8 cellular contexts compared by ENCODE assay signal in genomic region chr1:101291562-101292035, GRCh38. TPM values are rescaled to one million over a fixed set of nuclear protein-coding genes. Genes with fewer than 3 reads are reported as not detected.
A peak's percentile ranks its signal among the peaks of the same experiment; 100 is the strongest.
DNase-seq lines count a peak whose midpoint lies in the region; ATAC-seq and TF ChIP-seq lines count a peak whose summit lies in the region.

No MANE protein-coding gene starts in this region.

- CTCF ChIA-PET in CD8-positive, alpha-beta memory T cell (lab: Charles Lee): interaction anchor here (2.1 to 13.4 kb wide), 5 partner anchors 18 to 368 kb away, joined by 5 to 214 read pairs (median 48); partner anchors contain the start of gene S1PR1
- CTCF ChIA-PET in OCI-LY7 (lab: Charles Lee; ENCODE audit: unreplicated experiment): no interaction called here

- peak in 2 of 5 donors; percentile 34 to 49 for DNase-seq in CD8-positive, alpha-beta memory T cell
- no peak for DNase-seq in OCI-LY7 (ENCODE audit: low spot score)
- peak; percentile 85 for DNase-seq in astrocyte of the spinal cord (ENCODE audit: low read depth, low spot score)
- DNase-seq in natural killer cell treated with Interleukin-12 subunit alpha and Interleukin-12 subunit beta and Interleukin-15 and Interleukin-18, amount 100 ng/mL, for 72 hours (ENCODE audit: low spot score): peak; percentile 71

- no peak overlapping the region for H3K27ac ChIP-seq in CD8-positive, alpha-beta memory T cell (ENCODE audit: low read depth, low read length)
- no peak overlapping the region for H3K27ac ChIP-seq in OCI-LY7 (ENCODE audit: low read depth, low read length, poor library complexity, severe bottlenecking)

- peaks cover 0 to 3% (median 0%) of the 10 kb centered on the region in 3 donors for H3K36me3 Mint-ChIP-seq in CD8-positive, alpha-beta memory T cell
- H3K36me3 Mint-ChIP-seq in natural killer cell treated with Interleukin-12 subunit alpha and Interleukin-12 subunit beta and Interleukin-15 and Interleukin-18, amount 100 ng/mL, for 72 hours: no peaks in the 10 kb centered on the region

- H3K9me3 ChIP-seq in CD8-positive, alpha-beta memory T cell (ENCODE audit: low read length): no peaks in the 10 kb centered on the region
- H3K9me3 ChIP-seq in OCI-LY7 (ENCODE audit: low read length): no peaks in the 10 kb centered on the region

- H3K27me3 Mint-ChIP-seq in CD8-positive, alpha-beta memory T cell: no peaks in the 10 kb centered on the region
- no peaks in the 10 kb centered on the region for H3K27me3 Mint-ChIP-seq in natural killer cell treated with Interleukin-12 subunit alpha and Interleukin-12 subunit beta and Interleukin-15 and Interleukin-18, amount 100 ng/mL, for 72 hours

- H3K4me3 Mint-ChIP-seq in CD8-positive, alpha-beta memory T cell: peak overlapping the region in 6 of 7 donors; percentile 1 to 57 (median 28)
- peak overlapping the region; percentile 77 for H3K4me3 Mint-ChIP-seq in natural killer cell treated with Interleukin-12 subunit alpha and Interleukin-12 subunit beta and Interleukin-15 and Interleukin-18, amount 100 ng/mL, for 72 hours

- H3K4me1 Mint-ChIP-seq in CD8-positive, alpha-beta memory T cell: peaks cover 49 to 76% (median 70%) of the 10 kb centered on the region in 3 donors
- peaks cover 57 to 62% of the 10 kb centered on the region in 2 donors for H3K4me1 Mint-ChIP-seq in natural killer cell treated with Interleukin-12 subunit alpha and Interleukin-12 subunit beta and Interleukin-15 and Interleukin-18, amount 100 ng/mL, for 72 hours (ENCODE audit: low read depth in 2 of 2)

- no TSS peak for BruUV-seq in OCI-LY7 (replicated peaks; lab: Mats Ljungman, UMichigan)

- POLR2A ChIA-PET in CD8-positive, alpha-beta memory T cell (lab: Charles Lee): no interaction called here
- POLR2A ChIA-PET in OCI-LY7 (lab: Charles Lee): interaction anchor here (0.7 to 1.0 kb wide), 3 partner anchors 11 to 372 kb away, joined by 3 to 4 read pairs (median 3); no protein-coding TSS in a partner anchor

- H3K27ac Mint-ChIP-seq in CD8-positive, alpha-beta memory T cell: peak overlapping the region; percentile 39 to 98 (median 82)
- peak overlapping the region; percentile 66 to 89 for H3K27ac Mint-ChIP-seq in natural killer cell treated with Interleukin-12 subunit alpha and Interleukin-12 subunit beta and Interleukin-15 and Interleukin-18, amount 100 ng/mL, for 72 hours

- TF ChIP-seq CTCF in OCI-LY7 (conservative IDR thresholded peaks at IDR 0.05; ENCODE audit: low read length) (no peak), astrocyte of the spinal cord (IDR thresholded peaks at IDR 0.05; ENCODE audit: low read depth, low read length) (no peak)

- peak; percentile 29 for ATAC-seq in GM21717 (IDR thresholded peaks at IDR 0.05; ENCODE audit: unreplicated experiment)
- peak; percentile 59 to 62 for ATAC-seq in natural killer cell treated with Interleukin-12 subunit alpha and Interleukin-12 subunit beta and Interleukin-15 and Interleukin-18, amount 100 ng/mL, for 72 hours
- ATAC-seq in GM18520 (IDR thresholded peaks at IDR 0.05; ENCODE audit: unreplicated experiment): no peak
- no peak for ATAC-seq in HG03025 (IDR thresholded peaks at IDR 0.05; ENCODE audit: low FRiP score, unreplicated experiment)
- ATAC-seq in GM18858 (IDR thresholded peaks at IDR 0.05; ENCODE audit: unreplicated experiment): no peak

- H3K79me2 ChIP-seq in OCI-LY7 (ENCODE audit: insufficient read depth, low read depth, low read length): no peaks in the 10 kb centered on the region

- H4K20me1 ChIP-seq in OCI-LY7 (ENCODE audit: insufficient read depth, low read length): no peaks in the 10 kb centered on the region

- H3K9me3 Mint-ChIP-seq in CD8-positive, alpha-beta memory T cell: no peaks in the 10 kb centered on the region
- no peaks in the 10 kb centered on the region for H3K9me3 Mint-ChIP-seq in natural killer cell treated with Interleukin-12 subunit alpha and Interleukin-12 subunit beta and Interleukin-15 and Interleukin-18, amount 100 ng/mL, for 72 hours

- no peak overlapping the region; the same call in 1 of the 2 replicates for H3K4me2 ChIP-seq in OCI-LY7 (ENCODE audit: low read length)

- H3K36me3 ChIP-seq in CD8-positive, alpha-beta memory T cell (ENCODE audit: insufficient read depth, low read length): no peaks in the 10 kb centered on the region
- H3K36me3 ChIP-seq in OCI-LY7 (ENCODE audit: insufficient read depth, low read length): no peaks in the 10 kb centered on the region

- H2AFZ ChIP-seq in OCI-LY7 (ENCODE audit: low read length): peak overlapping the region; percentile 70

- H3K27me3 ChIP-seq in CD8-positive, alpha-beta memory T cell (ENCODE audit: insufficient read depth, low read length, poor library complexity, severe bottlenecking): no peaks in the 10 kb centered on the region

- intact Hi-C loops in OCI-LY7 (cut with micrococcal nuclease; ENCODE audit: unreplicated experiment): no loop called here

- H3K4me3 ChIP-seq in CD8-positive, alpha-beta memory T cell (ENCODE audit: low read length): no peak overlapping the region
- H3K4me3 ChIP-seq in OCI-LY7 (ENCODE audit: low read depth, low read length, poor library complexity, severe bottlenecking) (no peak overlapping the region), astrocyte of the spinal cord (ENCODE audit: low read depth, low read length) (no peak overlapping the region)

- H3K9me2 ChIP-seq in OCI-LY7 (ENCODE audit: insufficient read depth, low read length): no peaks in the 10 kb centered on the region

- peaks cover 49% of the 10 kb centered on the region for H3K4me1 ChIP-seq in CD8-positive, alpha-beta memory T cell (ENCODE audit: insufficient read depth, low read length)
- peaks cover 17% of the 10 kb centered on the region for H3K4me1 ChIP-seq in OCI-LY7 (ENCODE audit: insufficient read depth, low read length, poor library complexity, severe bottlenecking)

- in situ Hi-C loops in astrocyte of the spinal cord (cut with HindIII; ENCODE audit: low sequenced_read_pairs): no loop called here

RNA-seq across cellular contexts. Expression of gene S1PR1, which starts 54.8 kb away (rescaled TPM):
- total RNA-seq in CD8-positive, alpha-beta memory T cell: 100 to 1,000 TPM; 118 to 123 TPM
- 203 TPM for polyA plus RNA-seq in CD8-positive, alpha-beta memory T cell
- 0.41 and 1.1 TPM in 2 replicates for total RNA-seq in OCI-LY7 (2014; rRNA removed; shearing (Covaris generic))
- total RNA-seq in OCI-LY7 (2022): 0.13 TPM in 1 of 2 replicates, not detected in the other
- total RNA-seq in natural killer cell treated with Interleukin-12 subunit alpha and Interleukin-12 subunit beta and Interleukin-15 and Interleukin-18, amount 100 ng/mL, for 72 hours: 10 to 100 TPM; 11.8 to 49.3 TPM

Comparison
In these comparisons a context has a peak if more than half of its experiments do, and no peak if none do; other contexts are left out.
1. ATAC-seq: peak in GM21717 (single experiment) and natural killer cell treated with Interleukin-12 subunit alpha and Interleukin-12 subunit beta and Interleukin-15 and Interleukin-18, amount 100 ng/mL, for 72 hours (2 of 2); none in GM18520 (single experiment), HG03025 (single experiment) and GM18858 (single experiment).
2. RNA of gene S1PR1, which starts 54.8 kb away (total RNA-seq): 118 to 123 TPM in CD8-positive, alpha-beta memory T cell and 11.8 to 49.3 TPM in natural killer cell treated with Interleukin-12 subunit alpha and Interleukin-12 subunit beta and Interleukin-15 and Interleukin-18, amount 100 ng/mL, for 72 hours; 0.13 to 1.1 TPM in OCI-LY7; every median in the first group is over 4 times any median in the second.